Comparison of ENCODE assay signal across 1 cellular context in genomic region chr7:14207154-14207553, GRCh38.
TF ChIP-seq lines count a peak whose summit lies in the region.

No MANE protein-coding gene starts in this region.

TF ChIP-seq in HepG2, 621 proteins besides CTCF, POLR2A, EP300 and RAD21 (continued from another document):
- no peak for TF ChIP-seq AFF4 (CRISPR knock-in tag; IDR thresholded peaks at IDR 0.05)
